In genomic region chr6:168221497-168222079, GRCh38 we compare ENCODE assay signal across 24 cellular contexts.
"Had no signal": no experiment of that assay in that cellular context is flagged by ENCODE, and none has a peak within 500 bp of the region (broad histone marks: within the 10 kb centered on the region; RNA-seq: fewer than 3 reads in every experiment).

No MANE protein-coding gene starts in this region.

- H3K9me3 ChIP-seq: heart left ventricle, lower lobe of right lung, neutrophil, ovary, sigmoid colon, spleen, tibial nerve, uterus had no signal

- H3K4me1 ChIP-seq: spleen, uterus had no signal

- H3K4me3 ChIP-seq: heart left ventricle, lower lobe of right lung, ovary, sigmoid colon, spleen, tibial nerve, uterus had no signal

- DNase-seq: heart left ventricle; hypothalamus; immature natural killer cell; left ventricle myocardium superior; lower lobe of right lung; mesenchymal stem cell; naive thymus-derived CD8-positive, alpha-beta T cell; occipital lobe; ovary; right cardiac atrium; sigmoid colon; small intestine; spleen; stimulated activated CD4-positive, alpha-beta T cell treated with anti-CD3 and anti-CD28 coated beads, Interleukin-4, amount 100 ng/mL, for 4 hours; stimulated activated CD8-positive, alpha-beta memory T cell treated with anti-CD3 and anti-CD28 coated beads, Interleukin-4, amount 100 ng/mL, for 48 hours; stimulated activated naive CD4-positive, alpha-beta T cell treated with Interleukin-2 at 50 U/mL for 16 hours; stimulated activated naive CD8-positive, alpha-beta T cell treated with anti-CD3 and anti-CD28 coated beads, Interleukin-15, amount 100 ng/mL, for 72 hours; substantia nigra; uterus had no signal

- H3K36me3 Mint-ChIP-seq: immature natural killer cell; naive thymus-derived CD8-positive, alpha-beta T cell; stimulated activated memory B cell treated with anti-CD40 and anti-IgM and Interleukin-4, amounts not matched to agents 10 μg/mL and 1 μg/mL and 100 μg/mL, for 72 hours; type B pancreatic cell had no signal

- ATAC-seq: heart left ventricle; left ventricle myocardium superior; lower lobe of right lung; naive thymus-derived CD8-positive, alpha-beta T cell; right cardiac atrium; stimulated activated memory B cell treated with anti-CD40 and anti-IgM and Interleukin-4, amounts not matched to agents 10 μg/mL and 1 μg/mL and 100 μg/mL, for 72 hours had no signal

- H3K27ac Mint-ChIP-seq: immature natural killer cell; naive thymus-derived CD8-positive, alpha-beta T cell; progenitor cell of endocrine pancreas; stimulated activated memory B cell treated with anti-CD40 and anti-IgM and Interleukin-4, amounts not matched to agents 10 μg/mL and 1 μg/mL and 100 μg/mL, for 72 hours; stimulated activated naive CD8-positive, alpha-beta T cell treated with anti-CD3 and anti-CD28 coated beads, Interleukin-15, amount 100 ng/mL, for 72 hours; type B pancreatic cell had no signal

- H3K4me3 Mint-ChIP-seq: immature natural killer cell; naive thymus-derived CD8-positive, alpha-beta T cell; stimulated activated memory B cell treated with anti-CD40 and anti-IgM and Interleukin-4, amounts not matched to agents 10 μg/mL and 1 μg/mL and 100 μg/mL, for 72 hours; stimulated activated naive CD8-positive, alpha-beta T cell treated with anti-CD3 and anti-CD28 coated beads, Interleukin-15, amount 100 ng/mL, for 72 hours; type B pancreatic cell had no signal

- H3K9me3 Mint-ChIP-seq: immature natural killer cell; naive thymus-derived CD8-positive, alpha-beta T cell; stimulated activated memory B cell treated with anti-CD40 and anti-IgM and Interleukin-4, amounts not matched to agents 10 μg/mL and 1 μg/mL and 100 μg/mL, for 72 hours; stimulated activated naive CD8-positive, alpha-beta T cell treated with anti-CD3 and anti-CD28 coated beads, Interleukin-15, amount 100 ng/mL, for 72 hours; type B pancreatic cell had no signal

- H3K27ac ChIP-seq: lower lobe of right lung, neutrophil, ovary, sigmoid colon, spleen, tibial nerve, uterus had no signal

- H3K4me1 Mint-ChIP-seq: immature natural killer cell; naive thymus-derived CD8-positive, alpha-beta T cell; stimulated activated memory B cell treated with anti-CD40 and anti-IgM and Interleukin-4, amounts not matched to agents 10 μg/mL and 1 μg/mL and 100 μg/mL, for 72 hours had no signal

- H3K36me3 ChIP-seq: heart left ventricle, lower lobe of right lung, neutrophil, ovary, sigmoid colon, spleen, tibial nerve, uterus had no signal

- H3K27me3 ChIP-seq: ovary, sigmoid colon, tibial nerve, uterus had no signal
